In genomic region chr21:16570856-16571255, GRCh38 we compare ENCODE assay signal across 25 cellular contexts.
DNase-seq lines count a peak whose midpoint lies in the region; ATAC-seq and TF ChIP-seq lines count a peak whose summit lies in the region.
"Had no signal": no experiment of that assay in that cellular context is flagged by ENCODE, and none has a peak within 500 bp of the region (broad histone marks: within the 10 kb centered on the region; RNA-seq: fewer than 3 reads in every experiment).

No MANE protein-coding gene starts in this region.

- H3K9me3 ChIP-seq in RWPE2 (ENCODE audit: severe bottlenecking) (no peaks in the 10 kb centered on the region), psoas muscle (no peaks in the 10 kb centered on the region)
- H3K9me3 ChIP-seq: suprapubic skin, vagina had no signal

- peak; percentile 9 for DNase-seq in EH (ENCODE audit: low read depth)
- no peak for DNase-seq in RWPE2 (ENCODE audit: low spot score)
- peak; percentile 73 for DNase-seq in fibroblast of peridontal ligament (ENCODE audit: extremely low read depth)
- DNase-seq in psoas muscle: no peak
- DNase-seq in hypothalamus (lab: John Stamatoyannopoulos, UW): no peak
- DNase-seq in superior temporal gyrus (ENCODE audit: extremely low spot score): no peak
- DNase-seq: activated CD8-positive, alpha-beta T cell treated with anti-CD3 and anti-CD28 coated beads for 36 hours; activated naive CD4-positive, alpha-beta T cell treated with Interleukin-2 at 50 U/mL for 16 hours; activated T-cell treated with anti-CD3 and anti-CD28 coated beads for 4 hours; anterior cingulate cortex; Calu3; effector CD4-positive, alpha-beta T cell; mesendoderm; NCI-H510A treated with DMSO at 0.1 percent for 48 hours; stimulated activated CD4-positive, alpha-beta T cell treated with anti-CD3 and anti-CD28 coated beads, Interleukin-1b, Interleukin-23, amount 100 ng/mL, for 48 hours; SW 1271 had no signal

- H3K27ac ChIP-seq in RWPE2 (ENCODE audit: poor library complexity, severe bottlenecking) (peak overlapping the region; percentile 56), psoas muscle (peak overlapping the region; percentile 54)
- H3K27ac ChIP-seq: C4-2B, parathyroid adenoma, suprapubic skin, vagina had no signal

- peaks cover 22% of the 10 kb centered on the region for H3K4me1 ChIP-seq in RWPE2 (ENCODE audit: insufficient read depth, poor library complexity, severe bottlenecking)
- peaks cover 19% of the 10 kb centered on the region for H3K4me1 ChIP-seq in psoas muscle
- H3K4me1 ChIP-seq: parathyroid adenoma, suprapubic skin had no signal

- intact Hi-C loops in psoas muscle (cut with DNase I): loop anchor here in 1 of 2 donors (5.0 kb wide), 1 partner anchor 34 kb away; no protein-coding TSS in a partner anchor

- H3K36me3 ChIP-seq in RWPE2 (ENCODE audit: low read depth) (no peaks in the 10 kb centered on the region), psoas muscle (ENCODE audit: insufficient read depth in 1 of 2, low read depth in 1 of 2) (no peaks in the 10 kb centered on the region)
- H3K36me3 ChIP-seq: suprapubic skin, vagina had no signal

- ATAC-seq in RWPE2 (ENCODE audit: low read depth) (no peak), psoas muscle (peak in 2 of 4 donors; percentile 22 to 42), HG02970 (IDR thresholded peaks at IDR 0.05; ENCODE audit: low FRiP score, unreplicated experiment) (no peak), HG03439 (IDR thresholded peaks at IDR 0.05; ENCODE audit: unreplicated experiment) (no peak)
- ATAC-seq: activated CD8-positive, alpha-beta T cell treated with anti-CD3 and anti-CD28 coated beads for 36 hours; K562; natural killer cell treated with Interleukin-12 subunit alpha and Interleukin-12 subunit beta and Interleukin-15 and Interleukin-18, amount 100 ng/mL, for 72 hours; stimulated activated effector memory CD8-positive, alpha-beta T cell treated with anti-CD3 and anti-CD28 coated beads, Interleukin-12 subunit alpha, Interleukin-12 subunit beta, amount 100 ng/mL, for 72 hours had no signal

- TF ChIP-seq CTCF in RWPE2 (IDR thresholded peaks at IDR 0.05; ENCODE audit: poor library complexity, severe bottlenecking) (no peak), psoas muscle (IDR thresholded peaks at IDR 0.05) (no peak)

- H3K27me3 ChIP-seq in RWPE2 (ENCODE audit: insufficient read depth, poor library complexity, severe bottlenecking) (no peaks in the 10 kb centered on the region), psoas muscle (ENCODE audit: insufficient read depth in 3 of 3, low read length in 2 of 3) (no peaks in the 10 kb centered on the region)
- H3K27me3 ChIP-seq: suprapubic skin, vagina had no signal

- WGBS in psoas muscle, 3 donors: 74 to 90% (median 78%) methylated on average over 3 of the region's 3 CpGs

- H3K4me3 ChIP-seq in RWPE2 (ENCODE audit: severe bottlenecking) (no peak overlapping the region), psoas muscle (peak overlapping the region; percentile 37)
- H3K4me3 ChIP-seq: K562, suprapubic skin, vagina had no signal

Comparison
In these comparisons a context has a peak if more than half of its experiments do, and no peak if none do; other contexts are left out.
1. DNase-seq: peak in EH (single experiment) and fibroblast of peridontal ligament (single experiment); none in RWPE2 (single experiment), psoas muscle (0 of 2), hypothalamus (0 of 51) and superior temporal gyrus (single experiment).